Comparison of ENCODE assay signal across 1 cellular context in the genomic region with DNA sequence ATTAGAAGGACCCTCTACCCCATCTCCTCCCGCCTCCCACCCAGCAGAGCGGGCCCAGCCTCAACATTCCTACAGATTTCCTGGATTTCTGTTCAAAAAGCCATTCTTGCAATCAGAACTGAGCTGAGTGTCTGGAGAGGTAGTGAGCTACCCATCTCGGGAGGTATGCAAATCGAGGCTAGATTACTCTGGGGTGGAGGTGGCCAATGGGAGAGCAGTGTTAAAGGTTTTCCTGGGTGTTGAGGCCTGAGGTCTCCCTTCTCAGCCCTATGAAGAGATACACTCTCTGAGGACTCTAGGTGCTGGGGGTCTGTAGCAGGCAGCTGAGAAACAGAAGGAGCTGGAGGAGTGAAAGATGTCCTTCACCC.
TF ChIP-seq lines count a peak whose summit lies in the region.

No MANE protein-coding gene starts in this region.

TF ChIP-seq in endothelial cell of umbilical vein, 7 proteins besides CTCF, POLR2A, EP300 and RAD21:
- TF ChIP-seq MYC (IDR thresholded peaks at IDR 0.05; ENCODE audit: low read depth, low read length) (no peak), EZH2 (IDR thresholded peaks at IDR 0.05; ENCODE audit: borderline replicate concordance, low read depth, low read length, severe bottlenecking) (peak; percentile 5), POLR2AphosphoS5 (IDR thresholded peaks at IDR 0.05; ENCODE audit: insufficient read depth, low read depth, low read length) (no peak)
- TF ChIP-seq, protein P1, sequence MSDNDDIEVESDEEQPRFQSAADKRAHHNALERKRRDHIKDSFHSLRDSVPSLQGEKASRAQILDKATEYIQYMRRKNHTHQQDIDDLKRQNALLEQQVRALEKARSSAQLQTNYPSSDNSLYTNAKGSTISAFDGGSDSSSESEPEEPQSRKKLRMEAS (IDR thresholded peaks at IDR 0.05; ENCODE audit: insufficient read depth, insufficient read length) = no peak
